8 cellular contexts compared by ENCODE assay signal in the genomic region with DNA sequence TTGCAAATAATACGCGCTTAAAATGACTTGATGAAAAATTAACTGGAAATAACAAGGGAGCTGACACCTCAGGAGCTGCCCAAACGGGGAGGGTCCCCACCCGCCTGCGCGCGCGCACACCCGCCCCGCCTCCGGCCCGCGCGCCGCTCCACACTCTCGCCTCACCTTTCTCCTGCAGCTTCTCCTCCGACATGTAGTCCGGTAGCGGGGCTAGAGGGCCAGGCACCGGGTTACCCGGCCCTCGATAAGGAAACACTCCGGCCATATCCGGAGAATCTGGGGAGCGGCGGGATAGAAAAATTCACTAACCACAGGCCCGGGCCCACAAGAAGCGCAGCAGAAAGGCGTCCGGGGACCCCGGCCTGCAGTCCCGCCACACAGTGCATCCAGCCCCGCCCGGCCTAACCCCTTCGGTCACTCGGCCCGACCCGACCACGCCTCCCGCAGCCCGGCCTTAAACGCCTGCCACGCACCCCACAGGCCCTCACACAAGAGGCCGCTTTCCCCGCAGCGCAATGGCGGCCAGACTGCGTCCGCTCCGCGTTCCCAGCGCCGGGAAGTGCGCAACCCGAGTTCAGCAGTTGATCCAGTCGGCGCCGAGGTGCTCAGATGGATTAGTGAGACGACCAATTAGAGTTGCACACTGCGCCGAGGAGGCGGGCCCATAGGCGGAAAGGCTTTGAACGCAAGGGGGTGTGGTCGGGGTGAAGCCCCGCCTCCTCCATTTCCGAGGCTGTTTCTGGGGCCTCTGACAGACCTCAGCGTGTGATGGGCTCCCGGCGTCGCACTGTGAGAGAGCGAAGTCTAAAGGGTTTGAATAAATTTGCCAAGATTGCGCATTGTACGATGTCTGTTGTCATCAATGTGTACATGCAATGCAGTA. TPM values are rescaled to one million over a fixed set of nuclear protein-coding genes. Genes with fewer than 3 reads are reported as not detected.
A peak's percentile ranks its signal among the peaks of the same experiment; 100 is the strongest.
DNase-seq lines count a peak whose midpoint lies in the region; ATAC-seq, FAIRE-seq and TF ChIP-seq lines count a peak whose summit lies in the region.

A gene (minus strand): TSS at position 561 of the 883 bp plus-strand sequence. CDS start 296 bp downstream, at position 265.

- peaks cover 46 to 52% (median 49%) of the 10 kb centered on the region in 3 donors for H3K4me1 Mint-ChIP-seq in T-cell
- peaks cover 19% of the 10 kb centered on the region for H3K4me1 Mint-ChIP-seq in type B pancreatic cell (ENCODE audit: unreplicated experiment)

- peak; percentile 99 for FAIRE-seq in GM12891 (lab: Jason Lieb, UNC)

- peak; percentile 99 for DNase-seq in GM12891 (ENCODE audit: insufficient read length, low spot score)
- peak; percentile 78 for DNase-seq in NCI-H1436 treated with DMSO at 0.1 percent for 48 hours (lab: John Stamatoyannopoulos, UW)
- DNase-seq in T-cell = peak; percentile 94 to 98 (median 97)
- DNase-seq in heart left ventricle = peak; percentile 97 to 98 (median 98)
- DNase-seq in pons (ENCODE audit: low spot score) = peak; percentile 98
- peak; percentile 98 for DNase-seq in type B pancreatic cell (ENCODE audit: extremely low spot score, unreplicated experiment)

- POLR2A ChIA-PET in T-cell (lab: Charles Lee) = interaction anchor here in 1 of 2 donors (1.3 to 1.7 kb wide), 2 partner anchors 15 to 32 kb away, joined by 4 to 14 read pairs; no protein-coding TSS in a partner anchor

- CTCF ChIA-PET in T-cell (lab: Charles Lee) = interaction anchor here in 1 of 2 donors (0.6 to 1.4 kb wide), 4 partner anchors 22 to 331 kb away, joined by 4 to 7 read pairs (median 6); no protein-coding TSS in a partner anchor

- H3K27ac ChIP-seq in adipose tissue (ENCODE audit: low read depth, low read length) (peak within 1 kb of the TSS; percentile 45), heart left ventricle (peak within 1 kb of the TSS; percentile 86 to 99 (median 94))

- H3K4me3 ChIP-seq in heart left ventricle = peak within 1 kb of the TSS; percentile 72 to 98 (median 80)

- intact Hi-C loops in heart left ventricle (cut with DNase I) = loop anchor here in 5 of 10 donors (2.0 to 10.0 kb wide), 4 partner anchors 26 to 360 kb away; a partner anchor contains a TSS

- H3K4me3 Mint-ChIP-seq in T-cell = peak within 1 kb of the TSS; percentile 97 to 99 (median 99)
- H3K4me3 Mint-ChIP-seq in type B pancreatic cell = peak within 1 kb of the TSS; percentile 99

- H3K27me3 Mint-ChIP-seq in T-cell (no peaks in the 10 kb centered on the region), type B pancreatic cell (no peaks in the 10 kb centered on the region)

- H3K27ac Mint-ChIP-seq in T-cell (peak within 1 kb of the TSS; percentile 100), type B pancreatic cell (peak within 1 kb of the TSS; percentile 95)

- TF ChIP-seq POLR2A in GM12891 (IDR thresholded peaks at IDR 0.05; ENCODE audit: low read depth, low read length) (peak; percentile 96), heart left ventricle (IDR thresholded peaks at IDR 0.05) (peak; percentile 89 to 91)

- ATAC-seq in HG02840 (IDR thresholded peaks at IDR 0.05; ENCODE audit: low FRiP score, unreplicated experiment) (peak; percentile 99), T-cell (replicated peaks in 1 of 4) (peak; percentile 98 to 99 (median 99)), heart left ventricle (peak; percentile 100)

- H3K9me3 ChIP-seq in heart left ventricle = no peaks in the 10 kb centered on the region

- WGBS in adipose tissue, 3 donors = 0% methylated on average over 71 to 74 of the region's 74 CpGs
- whole genome bisulfite sequencing in heart left ventricle, 4 donors = 0 to 1% (median 1%) methylated on average over 29 to 74 of the region's 74 CpGs

- peaks cover 0 to 25% (median 20%) of the 10 kb centered on the region in 12 donors for H3K4me1 ChIP-seq in heart left ventricle

- no peaks in the 10 kb centered on the region for H3K27me3 ChIP-seq in heart left ventricle

- peaks cover 0 to 41% (median 39%) of the 10 kb centered on the region in 9 donors for H3K36me3 ChIP-seq in heart left ventricle

- H3K9me3 Mint-ChIP-seq in T-cell (no peaks in the 10 kb centered on the region), type B pancreatic cell (no peaks in the 10 kb centered on the region)

- H3K36me3 Mint-ChIP-seq in T-cell = peaks cover 46% of the 10 kb centered on the region
- H3K36me3 Mint-ChIP-seq in type B pancreatic cell = peaks cover 37% of the 10 kb centered on the region

- TF ChIP-seq CTCF in heart left ventricle (IDR thresholded peaks at IDR 0.05) (peak in 2 of 12 donors; percentile 10 to 11), type B pancreatic cell (conservative IDR thresholded peaks at IDR 0.05) (no peak)

TF ChIP-seq in GM12891, 5 proteins besides CTCF, POLR2A, EP300 and RAD21:
- peak; percentile 84 for TF ChIP-seq POU2F2 (IDR thresholded peaks at IDR 0.05; ENCODE audit: low read depth, low read length)
- TF ChIP-seq TAF1 (IDR thresholded peaks at IDR 0.05; ENCODE audit: low read depth, low read length) = peak; percentile 72
- TF ChIP-seq PAX5 (IDR thresholded peaks at IDR 0.05; ENCODE audit: insufficient read depth, low read length, severe bottlenecking) = no peak
- TF ChIP-seq SPI1 (IDR thresholded peaks at IDR 0.05; ENCODE audit: low read depth, low read length) = peak; percentile 40; the same call in 1 of the 2 replicates
- peak; percentile 95 for TF ChIP-seq POLR2AphosphoS5 (IDR thresholded peaks at IDR 0.05; ENCODE audit: low read depth, low read length)

RNA-seq across cellular contexts. Expression of the gene that starts here (rescaled TPM):
- polyA plus RNA-seq in GM12891 (2012; ENCODE audit: low read depth, missing spikeins) = 135 TPM
- 100 to 1,000 TPM; 387 to 543 (median 409) TPM for total RNA-seq in T-cell
- polyA plus RNA-seq in adipose tissue = 10 to 100 TPM; 52.0 to 86.7 (median 67.5) TPM
- total RNA-seq in heart left ventricle = 100 to 1,000 TPM; 119 to 195 (median 174) TPM
- 10 to 100 TPM; 70.1 to 98.1 TPM for polyA plus RNA-seq in heart left ventricle
- total RNA-seq in type B pancreatic cell (ENCODE audit: low replicate concordance) = 277 and 321 TPM in 2 replicates

Comparison
In these comparisons a context has a peak if more than half of its experiments do, and no peak if none do; other contexts are left out.
1. Peak in every context shown above with its lines: DNase-seq, ATAC-seq, H3K4me3 ChIP-seq and H3K27ac ChIP-seq.